25 cellular contexts compared by ENCODE assay signal in genomic region chr20:42641886-42642285, GRCh38.
"Had no signal": no experiment of that assay in that cellular context is flagged by ENCODE, and none has a peak within 500 bp of the region (broad histone marks: within the 10 kb centered on the region; RNA-seq: fewer than 3 reads in every experiment).

No MANE protein-coding gene starts in this region.

- H3K4me1 ChIP-seq: parathyroid adenoma, psoas muscle, right lobe of liver, stomach, thyroid gland, tibial nerve, upper lobe of right lung, uterus had no signal

- H3K9ac ChIP-seq: parathyroid adenoma had no signal

- H3K9me3 ChIP-seq: neutrophil, psoas muscle, right lobe of liver, sigmoid colon, thoracic aorta, thyroid gland, upper lobe of right lung, uterus had no signal

- H2AFZ ChIP-seq: parathyroid adenoma had no signal

- ATAC-seq: naive thymus-derived CD8-positive, alpha-beta T cell; natural killer cell treated with Interleukin-12 subunit alpha and Interleukin-12 subunit beta and Interleukin-15 and Interleukin-18, amount 100 ng/mL, for 72 hours; psoas muscle; right cardiac atrium; right lobe of liver; stimulated activated effector memory CD8-positive, alpha-beta T cell treated with anti-CD3 and anti-CD28 coated beads, Interleukin-12 subunit alpha, Interleukin-12 subunit beta, amount 100 ng/mL, for 72 hours; stimulated activated naive B cell treated with anti-CD40 and anti-IgM and Interleukin-4, amounts not matched to agents 10 μg/mL and 1 μg/mL and 100 μg/mL, for 72 hours; upper lobe of right lung had no signal

- H3K27ac ChIP-seq: neutrophil, parathyroid adenoma, psoas muscle, right lobe of liver, sigmoid colon, stomach, thoracic aorta, thyroid gland, tibial nerve, upper lobe of right lung, uterus had no signal

- DNase-seq: naive thymus-derived CD8-positive, alpha-beta T cell; nephron progenitor cell; nucleus accumbens; posterior cingulate gyrus; psoas muscle; right cardiac atrium; right lobe of liver; sigmoid colon; small intestine; stimulated activated CD4-positive, alpha-beta T cell treated with anti-CD3 and anti-CD28 coated beads, Interleukin-15, amount 100 ng/mL, for 24 hours; stimulated activated CD4-positive, alpha-beta T cell treated with anti-CD3 and anti-CD28 coated beads, Interleukin-2, amount 100 ng/mL, for 24 hours; stimulated activated CD4-positive, alpha-beta T cell treated with anti-CD3 and anti-CD28 coated beads, Interleukin-2, amount 100 ng/mL, for 48 hours; stimulated activated CD4-positive, alpha-beta T cell treated with anti-CD3 and anti-CD28 coated beads, Interleukin-4, amount 100 ng/mL, for 24 hours; stimulated activated naive B cell treated with anti-CD40 and anti-IgM and Interleukin-4, amounts not matched to agents 10 μg/mL and 1 μg/mL and 100 μg/mL, for 72 hours; stimulated activated naive CD4-positive, alpha-beta T cell treated with Interleukin-2 at 50 U/mL for 16 hours; stomach; thyroid gland; upper lobe of right lung; uterus had no signal

- H3K36me3 ChIP-seq: neutrophil, right lobe of liver, sigmoid colon, stomach, thoracic aorta, thyroid gland, tibial nerve, upper lobe of right lung, uterus had no signal

- H3K27me3 ChIP-seq: neutrophil, right lobe of liver, sigmoid colon, stomach, thyroid gland, tibial nerve, upper lobe of right lung, uterus had no signal

- H3K4me3 ChIP-seq: psoas muscle, right lobe of liver, sigmoid colon, stomach, thoracic aorta, thyroid gland, tibial nerve, upper lobe of right lung, uterus had no signal
